ENCODE assay signal across 25 cellular contexts in genomic region chr3:163722421-163722820, GRCh38.
"Had no signal": no experiment of that assay in that cellular context is flagged by ENCODE, and none has a peak within 500 bp of the region (broad histone marks: within the 10 kb centered on the region; RNA-seq: fewer than 3 reads in every experiment).

No MANE protein-coding gene starts in this region.

- DNase-seq: activated CD4-positive, alpha-beta T cell treated with anti-CD3 and anti-CD28 coated beads for 4 hours; activated CD4-positive, alpha-beta T cell treated with anti-CD3 and anti-CD28 coated beads, Interleukin-2, amount 50 U/mL, for 48 hours; activated CD4-positive, CD25-positive, alpha-beta regulatory T cell; activated effector memory CD4-positive, alpha-beta T cell treated with Interleukin-2 at 50 U/mL for 16 hours; activated naive CD4-positive, alpha-beta T cell treated with anti-CD3 and anti-CD28 coated beads for 36 hours; activated naive CD8-positive, alpha-beta T cell treated with anti-CD3 and anti-CD28 coated beads, Interleukin-2, amount 10 ng/mL, durations not matched to agents 7 days and 5 days; activated T-cell treated with anti-CD3 and anti-CD28 coated beads, Interleukin-2, amount 50 U/mL, for 72 hours; amniotic stem cell; dorsolateral prefrontal cortex; effector memory CD8-positive, alpha-beta T cell; glutamatergic neuron; kidney glomerular epithelial cell; naive thymus-derived CD4-positive, alpha-beta T cell; posterior cingulate gyrus; small intestine; stimulated activated CD4-positive, alpha-beta T cell treated with anti-CD3 and anti-CD28 coated beads, Interleukin-2, amount 100 ng/mL, for 24 hours; stimulated activated naive CD8-positive, alpha-beta T cell treated with anti-CD3 and anti-CD28 coated beads, Interleukin-15, amount 100 ng/mL, for 72 hours; T1000; tibial artery had no signal

- H3K27me3 ChIP-seq: breast epithelium, dorsolateral prefrontal cortex, esophagus muscularis mucosa, hepatocyte, left lung, tibial artery had no signal

- H3K4me1 ChIP-seq: breast epithelium, esophagus muscularis mucosa, left lung, tibial artery had no signal

- H3K27ac ChIP-seq: breast epithelium, dorsolateral prefrontal cortex, esophagus muscularis mucosa, hepatocyte, left lung, tibial artery had no signal

- H3K4me3 ChIP-seq: breast epithelium, dorsolateral prefrontal cortex, esophagus muscularis mucosa, hepatocyte, left lung, lung, tibial artery had no signal

- H3K36me3 ChIP-seq: breast epithelium, esophagus muscularis mucosa, left lung, tibial artery had no signal

- H3K79me2 ChIP-seq: hepatocyte had no signal

- ATAC-seq: activated T-cell treated with anti-CD3 and anti-CD28 coated beads, Interleukin-2, amount 50 U/mL, for 72 hours; effector memory CD8-positive, alpha-beta T cell; left lung; naive thymus-derived CD4-positive, alpha-beta T cell; sciatic nerve; stimulated activated naive CD8-positive, alpha-beta T cell treated with anti-CD3 and anti-CD28 coated beads, Interleukin-15, amount 100 ng/mL, for 72 hours had no signal

- H3K4me2 ChIP-seq: hepatocyte had no signal
